Comparison of ENCODE assay signal across 26 cellular contexts in genomic region chrX:154809939-154810665, GRCh38. TPM values are rescaled to one million over a fixed set of nuclear protein-coding genes. Genes with fewer than 3 reads are reported as not detected.
DNase-seq lines count a peak whose midpoint lies in the region; ATAC-seq and TF ChIP-seq lines count a peak whose summit lies in the region.
"Had no signal": no experiment of that assay in that cellular context is flagged by ENCODE, and none has a peak within 500 bp of the region (broad histone marks: within the 10 kb centered on the region; RNA-seq: fewer than 3 reads in every experiment).

No MANE protein-coding gene starts in this region.

- no peak overlapping the region for H3K4me3 Mint-ChIP-seq in activated T-helper 2 cell treated with anti-CD3 and anti-CD28 coated beads, Interferon-gamma antibody, Interleukin-2, Interleukin-4, amounts not matched to agents 10 μg/mL and 5 μg/mL and 100 μg/mL, durations not matched to agents 14 hours and 24 hours and 36 hours (ENCODE audit: low read depth)
- H3K4me3 Mint-ChIP-seq: dendritic cell treated with granulocyte-macrophage colony-stimulating factor and Interleukin-4, amounts not matched to agents 40 ng/mL and 50 ng/mL, for 4 days; nephron; stimulated activated memory B cell treated with anti-CD40 and anti-IgM and Interleukin-4, amounts not matched to agents 10 μg/mL and 1 μg/mL and 100 μg/mL, for 72 hours; T-helper 2 cell treated with Interferon-gamma antibody and Interleukin-4, amounts not matched to agents 5 μg/mL and 100 μg/mL, for 36 hours had no signal

- no peak for TF ChIP-seq CTCF in AG10803 (conservative IDR thresholded peaks at IDR 0.05; ENCODE audit: low read length)
- no peak for TF ChIP-seq CTCF in fibroblast of the aortic adventitia (IDR thresholded peaks at IDR 0.05; ENCODE audit: insufficient read depth, low read length)
- TF ChIP-seq CTCF in omental fat pad (IDR thresholded peaks at IDR 0.05) = no peak

- H3K4me3 ChIP-seq in AG10803 (ENCODE audit: low read length) = no peak overlapping the region
- H3K4me3 ChIP-seq in fibroblast of the aortic adventitia (ENCODE audit: low read depth, low read length) = no peak overlapping the region
- H3K4me3 ChIP-seq: cardiac muscle cell, HAP-1, MG63, ovary, smooth muscle cell, testis, vagina had no signal

- H3K4me1 Mint-ChIP-seq in activated T-helper 2 cell treated with anti-CD3 and anti-CD28 coated beads, Interferon-gamma antibody, Interleukin-2, Interleukin-4, amounts not matched to agents 10 μg/mL and 5 μg/mL and 100 μg/mL, durations not matched to agents 14 hours and 24 hours and 36 hours (ENCODE audit: low read depth) = peaks cover 11% of the 10 kb centered on the region
- H3K4me1 Mint-ChIP-seq: stimulated activated memory B cell treated with anti-CD40 and anti-IgM and Interleukin-4, amounts not matched to agents 10 μg/mL and 1 μg/mL and 100 μg/mL, for 72 hours had no signal

- peaks cover 15% of the 10 kb centered on the region for H3K9me3 Mint-ChIP-seq in activated T-helper 2 cell treated with anti-CD3 and anti-CD28 coated beads, Interferon-gamma antibody, Interleukin-2, Interleukin-4, amounts not matched to agents 10 μg/mL and 5 μg/mL and 100 μg/mL, durations not matched to agents 14 hours and 24 hours and 36 hours
- H3K9me3 Mint-ChIP-seq: dendritic cell treated with granulocyte-macrophage colony-stimulating factor and Interleukin-4, amounts not matched to agents 40 ng/mL and 50 ng/mL, for 4 days; stimulated activated memory B cell treated with anti-CD40 and anti-IgM and Interleukin-4, amounts not matched to agents 10 μg/mL and 1 μg/mL and 100 μg/mL, for 72 hours had no signal

- intact Hi-C loops in cardiac septum (cut with DNase I) = no loop called here
- intact Hi-C loops in activated T-helper 2 cell treated with anti-CD3 and anti-CD28 coated beads, Interferon-gamma antibody, Interleukin-2, Interleukin-4, amounts not matched to agents 10 μg/mL and 5 μg/mL and 100 μg/mL, durations not matched to agents 14 hours and 24 hours and 36 hours (cut with micrococcal nuclease) = no loop called here

- DNase-seq in AG10803 (ENCODE audit: low read depth) = peak; percentile 20
- DNase-seq in ELR (ENCODE audit: low read depth) = peak; percentile 18
- DNase-seq in NCI-H226 = peak; percentile 16
- DNase-seq in fibroblast of the aortic adventitia (ENCODE audit: low read depth) = peak; percentile 16
- DNase-seq in omental fat pad (ENCODE audit: low spot score) = no peak
- no peak for DNase-seq in cardiac septum (ENCODE audit: low spot score)
- no peak for DNase-seq in activated T-helper 2 cell treated with anti-CD3 and anti-CD28 coated beads, Interferon-gamma antibody, Interleukin-2, Interleukin-4, amounts not matched to agents 10 μg/mL and 5 μg/mL and 100 μg/mL, durations not matched to agents 14 hours and 24 hours and 36 hours (ENCODE audit: low spot score)
- DNase-seq: activated CD4-positive, alpha-beta T cell treated with anti-CD3 and anti-CD28 coated beads, Interleukin-2, amount 50 U/mL, for 4 hours; anterior cingulate cortex; DMS79 treated with DMSO at 0.1 percent for 48 hours; MG63; NCI-H146; NCI-H2171; NCI-H526; ovary; retina; stimulated activated CD4-positive, alpha-beta T cell treated with anti-CD3 and anti-CD28 coated beads, Interleukin-2, amount 100 ng/mL, for 24 hours; testis had no signal

- H3K27me3 Mint-ChIP-seq in activated T-helper 2 cell treated with anti-CD3 and anti-CD28 coated beads, Interferon-gamma antibody, Interleukin-2, Interleukin-4, amounts not matched to agents 10 μg/mL and 5 μg/mL and 100 μg/mL, durations not matched to agents 14 hours and 24 hours and 36 hours (ENCODE audit: low read depth) = peaks cover 12% of the 10 kb centered on the region
- H3K27me3 Mint-ChIP-seq: dendritic cell treated with granulocyte-macrophage colony-stimulating factor and Interleukin-4, amounts not matched to agents 40 ng/mL and 50 ng/mL, for 4 days; stimulated activated memory B cell treated with anti-CD40 and anti-IgM and Interleukin-4, amounts not matched to agents 10 μg/mL and 1 μg/mL and 100 μg/mL, for 72 hours had no signal

- no peak overlapping the region for H3K27ac Mint-ChIP-seq in activated T-helper 2 cell treated with anti-CD3 and anti-CD28 coated beads, Interferon-gamma antibody, Interleukin-2, Interleukin-4, amounts not matched to agents 10 μg/mL and 5 μg/mL and 100 μg/mL, durations not matched to agents 14 hours and 24 hours and 36 hours
- H3K27ac Mint-ChIP-seq: dendritic cell treated with granulocyte-macrophage colony-stimulating factor and Interleukin-4, amounts not matched to agents 40 ng/mL and 50 ng/mL, for 4 days; nephron; stimulated activated memory B cell treated with anti-CD40 and anti-IgM and Interleukin-4, amounts not matched to agents 10 μg/mL and 1 μg/mL and 100 μg/mL, for 72 hours; T-helper 2 cell treated with Interferon-gamma antibody and Interleukin-4, amounts not matched to agents 5 μg/mL and 100 μg/mL, for 36 hours had no signal

- peaks cover 3% of the 10 kb centered on the region for H3K36me3 Mint-ChIP-seq in activated T-helper 2 cell treated with anti-CD3 and anti-CD28 coated beads, Interferon-gamma antibody, Interleukin-2, Interleukin-4, amounts not matched to agents 10 μg/mL and 5 μg/mL and 100 μg/mL, durations not matched to agents 14 hours and 24 hours and 36 hours (ENCODE audit: low read depth)
- H3K36me3 Mint-ChIP-seq: stimulated activated memory B cell treated with anti-CD40 and anti-IgM and Interleukin-4, amounts not matched to agents 10 μg/mL and 1 μg/mL and 100 μg/mL, for 72 hours had no signal

- no peak for ATAC-seq in omental fat pad (ENCODE audit: low FRiP score)
- ATAC-seq: stimulated activated memory B cell treated with anti-CD40 and anti-IgM and Interleukin-4, amounts not matched to agents 10 μg/mL and 1 μg/mL and 100 μg/mL, for 72 hours had no signal

RNA-seq across cellular contexts. Expression of gene MPP1, which starts 4.8 kb away (rescaled TPM):
- total RNA-seq in fibroblast of the aortic adventitia (ENCODE audit: low replicate concordance) (10.0 and 23.3 TPM in 2 replicates), omental fat pad (100 to 1,000 TPM in 1 of 4 donors, 10 to 100 TPM in 3; 41.8 to 162 (median 45.5) TPM), cardiac septum (30.0 TPM)
- 27.7 and 31.5 TPM in 2 replicates for total RNA-seq in activated T-helper 2 cell treated with anti-CD3 and anti-CD28 coated beads, Interferon-gamma antibody, Interleukin-2, Interleukin-4, amounts not matched to agents 10 μg/mL and 5 μg/mL and 100 μg/mL, durations not matched to agents 14 hours and 24 hours and 36 hours

RNA-seq across cellular contexts. Expression of gene SMIM9, which starts 24.4 kb away (rescaled TPM):
- total RNA-seq in fibroblast of the aortic adventitia (ENCODE audit: low replicate concordance) = not detected in 2 replicates
- total RNA-seq in omental fat pad = 1 to 10 TPM in 1 of 4 donors, not detected in 3; 7.3 TPM
- total RNA-seq in cardiac septum = not detected
- not detected in 2 replicates for total RNA-seq in activated T-helper 2 cell treated with anti-CD3 and anti-CD28 coated beads, Interferon-gamma antibody, Interleukin-2, Interleukin-4, amounts not matched to agents 10 μg/mL and 5 μg/mL and 100 μg/mL, durations not matched to agents 14 hours and 24 hours and 36 hours
- total RNA-seq: cardiac muscle cell, ovary, smooth muscle cell, vagina had no signal

RNA-seq across cellular contexts. Expression of gene DKC1, which starts 47.4 kb away (rescaled TPM):
- total RNA-seq in fibroblast of the aortic adventitia (ENCODE audit: low replicate concordance) (36.5 and 47.8 TPM in 2 replicates), omental fat pad (100 to 1,000 TPM in 1 of 4 donors, 10 to 100 TPM in 3; 29.8 to 125 (median 35.9) TPM), cardiac septum (22.4 TPM)
- total RNA-seq in activated T-helper 2 cell treated with anti-CD3 and anti-CD28 coated beads, Interferon-gamma antibody, Interleukin-2, Interleukin-4, amounts not matched to agents 10 μg/mL and 5 μg/mL and 100 μg/mL, durations not matched to agents 14 hours and 24 hours and 36 hours = 150 TPM in 2 replicates

RNA-seq across cellular contexts. Expression of gene GAB3, which starts 59.2 kb away (rescaled TPM):
- total RNA-seq in fibroblast of the aortic adventitia (ENCODE audit: low replicate concordance) (1.2 and 4.2 TPM in 2 replicates), omental fat pad (10 to 100 TPM in 3 of 4 donors, 1 to 10 TPM in 1; 4.7 to 22.5 (median 14.8) TPM), cardiac septum (17.7 TPM)
- 4.3 and 4.5 TPM in 2 replicates for total RNA-seq in activated T-helper 2 cell treated with anti-CD3 and anti-CD28 coated beads, Interferon-gamma antibody, Interleukin-2, Interleukin-4, amounts not matched to agents 10 μg/mL and 5 μg/mL and 100 μg/mL, durations not matched to agents 14 hours and 24 hours and 36 hours

Comparison
In these comparisons a context has a peak if more than half of its experiments do, and no peak if none do; other contexts are left out.
1. DNase-seq: peak in AG10803 (single experiment), ELR (single experiment), NCI-H226 (single experiment) and fibroblast of the aortic adventitia (single experiment); none in omental fat pad (single experiment), cardiac septum (single experiment) and activated T-helper 2 cell treated with anti-CD3 and anti-CD28 coated beads, Interferon-gamma antibody, Interleukin-2, Interleukin-4, amounts not matched to agents 10 μg/mL and 5 μg/mL and 100 μg/mL, durations not matched to agents 14 hours and 24 hours and 36 hours (single experiment).